In genomic region chr10:52279546-52279945, GRCh38 we compare ENCODE assay signal across 34 cellular contexts.
"Had no signal": no experiment of that assay in that cellular context is flagged by ENCODE, and none has a peak within 500 bp of the region (broad histone marks: within the 10 kb centered on the region; RNA-seq: fewer than 3 reads in every experiment).

No MANE protein-coding gene starts in this region.

- H3K36me3 ChIP-seq: MG63 had no signal

- H3K27me3 ChIP-seq: MG63 had no signal

- DNase-seq: Karpas-422, Kasumi-1, MG63, MM.1S, MV-4-11, NCI-H1048, NCI-H1092, NCI-H1092 treated with DMSO at 0.1 percent for 48 hours, NCI-H1105, NCI-H1105 treated with DMSO at 0.1 percent for 48 hours, NCI-H1417, NCI-H1417 treated with DMSO at 0.1 percent for 48 hours, NCI-H1436, NCI-H1436 treated with DMSO at 0.1 percent for 48 hours, NCI-H146, NCI-H1694, NCI-H1694 treated with DMSO at 0.1 percent for 48 hours, NCI-H187, NCI-H187 treated with DMSO at 0.1 percent for 48 hours, NCI-H1930, NCI-H2029, NCI-H2029 treated with DMSO at 0.1 percent for 48 hours, NCI-H2081, NCI-H2081 treated with DMSO at 0.1 percent for 48 hours, NCI-H2107, NCI-H2171, NCI-H2171 treated with DMSO at 0.1 percent for 48 hours, NCI-H2227 treated with DMSO at 0.1 percent for 48 hours, NCI-H226, NCI-H345, NCI-H446, NCI-H446 treated with DMSO at 0.1 percent for 48 hours, NCI-H510A, NCI-H510A treated with DMSO at 0.1 percent for 48 hours had no signal

- H3K4me3 ChIP-seq: MG63 had no signal
